19 cellular contexts compared by ENCODE assay signal in the genomic region with DNA sequence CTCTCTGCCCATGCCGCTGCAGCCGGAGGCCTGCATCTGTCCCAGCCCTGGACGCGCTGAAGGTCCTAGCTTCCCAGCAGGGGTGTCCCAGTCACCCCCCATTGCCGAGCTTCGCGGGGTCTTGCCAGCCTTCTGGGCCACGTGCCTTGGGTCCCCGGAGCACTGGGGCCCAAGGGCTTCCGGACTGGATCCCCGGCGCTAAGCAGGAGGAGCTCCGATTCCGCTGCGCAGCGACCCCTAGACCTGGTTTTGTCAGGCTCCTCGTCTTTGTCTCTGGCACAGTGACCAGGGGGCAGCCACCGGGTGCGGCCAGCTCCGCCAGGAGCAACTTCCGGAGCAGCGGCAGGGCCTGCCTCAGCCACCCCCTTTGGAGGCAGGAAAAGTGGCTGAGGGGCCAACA.
DNase-seq lines count a peak whose midpoint lies in the region; FAIRE-seq and TF ChIP-seq lines count a peak whose summit lies in the region.
"Had no signal": no experiment of that assay in that cellular context is flagged by ENCODE, and none has a peak within 500 bp of the region (broad histone marks: within the 10 kb centered on the region; RNA-seq: fewer than 3 reads in every experiment).

No MANE protein-coding gene starts in this region.

- peak; percentile 40 for DNase-seq in GM10266 (ENCODE audit: extremely low spot score)
- peak; percentile 80 for DNase-seq in ecto neural progenitor cell (ENCODE audit: low spot score)
- peak; percentile 66 for DNase-seq in left kidney (ENCODE audit: low read depth, low spot score)
- DNase-seq in retina = peak; percentile 74
- DNase-seq in SHP77 treated with DMSO at 0.1 percent for 48 hours (lab: John Stamatoyannopoulos, UW) = no peak
- no peak for DNase-seq in stimulated activated CD4-positive, alpha-beta T cell treated with anti-CD3 and anti-CD28 coated beads, Interleukin-12 subunit alpha, Interleukin-12 subunit beta, amount 100 ng/mL, for 4 hours
- no peak for DNase-seq in RCC 7860 (ENCODE audit: low spot score)
- DNase-seq: ACHN; C1 segment of cervical spinal cord; CD8-positive, alpha-beta memory T cell; KG1; NCI-H1105 treated with DMSO at 0.1 percent for 48 hours; NCI-H1694 treated with DMSO at 0.1 percent for 48 hours; NCI-H2107; NCI-H510A; NCI-H774; OCI-M1; SHP77 had no signal

- no peak for TF ChIP-seq CTCF in GM10266 (IDR thresholded peaks at IDR 0.05; ENCODE audit: control insufficient read depth, insufficient read depth, low read depth, missing control alignments)

- FAIRE-seq in RCC 7860 (lab: Jason Lieb, UNC) = no peak
- FAIRE-seq: D721Med had no signal

Comparison
In these comparisons a context has a peak if more than half of its experiments do, and no peak if none do; other contexts are left out.
1. DNase-seq: peak in GM10266 (single experiment), ecto neural progenitor cell (single experiment), left kidney (single experiment) and retina (single experiment); none in SHP77 treated with DMSO at 0.1 percent for 48 hours (single experiment), stimulated activated CD4-positive, alpha-beta T cell treated with anti-CD3 and anti-CD28 coated beads, Interleukin-12 subunit alpha, Interleukin-12 subunit beta, amount 100 ng/mL, for 4 hours (single experiment) and RCC 7860 (single experiment).